In genomic region chr12:47819544-47819901, GRCh38 we compare ENCODE assay signal across 8 cellular contexts. TPM values are rescaled to one million over a fixed set of nuclear protein-coding genes. Genes with fewer than 3 reads are reported as not detected.
A peak's percentile ranks its signal among the peaks of the same experiment; 100 is the strongest.
DNase-seq lines count a peak whose midpoint lies in the region; ATAC-seq and TF ChIP-seq lines count a peak whose summit lies in the region.

No MANE protein-coding gene starts in this region.

- peaks cover 68% of the 10 kb centered on the region for H3K4me1 Mint-ChIP-seq in activated CD4-positive, alpha-beta memory T cell treated with anti-CD3 and anti-CD28 coated beads for 36 hours (ENCODE audit: low read depth)
- H3K4me1 Mint-ChIP-seq in stimulated activated naive CD8-positive, alpha-beta T cell treated with anti-CD3 and anti-CD28 coated beads, Interleukin-15, amount 100 ng/mL, for 72 hours = peaks cover 74% of the 10 kb centered on the region

- H3K27ac ChIP-seq in iPS DF 6.9 (ENCODE audit: low read length) = no peak overlapping the region

- H3K27ac Mint-ChIP-seq in activated CD4-positive, alpha-beta memory T cell treated with anti-CD3 and anti-CD28 coated beads for 36 hours = peak overlapping the region; percentile 99
- no peak overlapping the region for H3K27ac Mint-ChIP-seq in stimulated activated naive CD8-positive, alpha-beta T cell treated with anti-CD3 and anti-CD28 coated beads, Interleukin-15, amount 100 ng/mL, for 72 hours

- no peak for TF ChIP-seq CTCF in AG09309 (IDR thresholded peaks at IDR 0.05; ENCODE audit: control insufficient read depth, insufficient read depth, low read depth, low read length, missing control alignments)
- no peak for TF ChIP-seq CTCF in HFF-Myc (IDR thresholded peaks at IDR 0.05; ENCODE audit: low read depth, low read length, missing control alignments)

- WGBS in iPS DF 6.9 (ENCODE audit: insufficient coverage, insufficient read length) = no CpG with 5 or more reads among the region's 46 CpGs

- H3K27me3 ChIP-seq in iPS DF 6.9 (ENCODE audit: control insufficient read depth, insufficient read depth, low read length) = no peaks in the 10 kb centered on the region

- no peaks in the 10 kb centered on the region for H3K27me3 Mint-ChIP-seq in activated CD4-positive, alpha-beta memory T cell treated with anti-CD3 and anti-CD28 coated beads for 36 hours
- no peaks in the 10 kb centered on the region for H3K27me3 Mint-ChIP-seq in stimulated activated naive CD8-positive, alpha-beta T cell treated with anti-CD3 and anti-CD28 coated beads, Interleukin-15, amount 100 ng/mL, for 72 hours

- peak; percentile 21 for ATAC-seq in stimulated activated naive CD8-positive, alpha-beta T cell treated with anti-CD3 and anti-CD28 coated beads, Interleukin-15, amount 100 ng/mL, for 72 hours
- ATAC-seq in GM18519 (IDR thresholded peaks at IDR 0.05; ENCODE audit: low FRiP score, unreplicated experiment) = no peak

- no peaks in the 10 kb centered on the region for H3K9me3 ChIP-seq in iPS DF 6.9 (ENCODE audit: control insufficient read depth, insufficient read depth, low read length)

- intact Hi-C loops in activated CD4-positive, alpha-beta memory T cell treated with anti-CD3 and anti-CD28 coated beads for 36 hours (cut with micrococcal nuclease) = loop anchor here (1.0 to 10.0 kb wide), 4 partner anchors 13 to 1605 kb away; no protein-coding TSS in a partner anchor

- CTCF ChIA-PET in activated CD4-positive, alpha-beta memory T cell treated with anti-CD3 and anti-CD28 coated beads for 36 hours (lab: Charles Lee) = interaction anchor here (0.6 to 28.1 kb wide), 4 partner anchors 11 to 766 kb away, joined by 4 to 795 read pairs (median 26); no protein-coding TSS in a partner anchor

- H3K4me3 Mint-ChIP-seq in activated CD4-positive, alpha-beta memory T cell treated with anti-CD3 and anti-CD28 coated beads for 36 hours = peak overlapping the region; percentile 94
- peak overlapping the region; percentile 84 to 89 for H3K4me3 Mint-ChIP-seq in stimulated activated naive CD8-positive, alpha-beta T cell treated with anti-CD3 and anti-CD28 coated beads, Interleukin-15, amount 100 ng/mL, for 72 hours

- DNase-seq in AG09309 (ENCODE audit: low read depth) (no peak), HFF-Myc (ENCODE audit: extremely low read depth, low read depth) (no peak), iPS DF 6.9 (ENCODE audit: low read depth, low spot score) (no peak), NCI-H187 treated with DMSO at 0.1 percent for 48 hours (lab: John Stamatoyannopoulos, UW) (no peak), SHP77 treated with DMSO at 0.1 percent for 48 hours (lab: John Stamatoyannopoulos, UW) (no peak)
- no peak for DNase-seq in activated CD4-positive, alpha-beta memory T cell treated with anti-CD3 and anti-CD28 coated beads for 36 hours
- no peak for DNase-seq in stimulated activated naive CD8-positive, alpha-beta T cell treated with anti-CD3 and anti-CD28 coated beads, Interleukin-15, amount 100 ng/mL, for 72 hours

- peaks cover 41% of the 10 kb centered on the region for H3K36me3 Mint-ChIP-seq in activated CD4-positive, alpha-beta memory T cell treated with anti-CD3 and anti-CD28 coated beads for 36 hours

- POLR2A ChIA-PET in activated CD4-positive, alpha-beta memory T cell treated with anti-CD3 and anti-CD28 coated beads for 36 hours (lab: Charles Lee) = interaction anchor here (1.4 to 16.2 kb wide), 6 partner anchors 10 to 65 kb away, joined by 3 to 540 read pairs (median 14); no protein-coding TSS in a partner anchor

- H3K4me3 ChIP-seq in AG09309 (ENCODE audit: control insufficient read depth, low read depth, low read length) = peak overlapping the region; percentile 95
- H3K4me3 ChIP-seq in HFF-Myc (replicated peaks; ENCODE audit: low read depth, low read length) = peak overlapping the region; percentile 91
- H3K4me3 ChIP-seq in iPS DF 6.9 (ENCODE audit: low read length) = peak overlapping the region; percentile 51

- no peaks in the 10 kb centered on the region for H3K36me3 ChIP-seq in iPS DF 6.9 (ENCODE audit: control insufficient read depth, insufficient read depth, low read length)

- peaks cover 25% of the 10 kb centered on the region for H3K4me1 ChIP-seq in iPS DF 6.9 (ENCODE audit: control insufficient read depth, insufficient read depth, low read length)

- H3K9me3 Mint-ChIP-seq in activated CD4-positive, alpha-beta memory T cell treated with anti-CD3 and anti-CD28 coated beads for 36 hours = peaks cover 3% of the 10 kb centered on the region
- peaks cover 6 to 7% of the 10 kb centered on the region in 2 donors for H3K9me3 Mint-ChIP-seq in stimulated activated naive CD8-positive, alpha-beta T cell treated with anti-CD3 and anti-CD28 coated beads, Interleukin-15, amount 100 ng/mL, for 72 hours

RNA-seq across cellular contexts. Expression of gene HDAC7, which starts 0.2 kb away (rescaled TPM):
- total RNA-seq in activated CD4-positive, alpha-beta memory T cell treated with anti-CD3 and anti-CD28 coated beads for 36 hours = 100 to 1,000 TPM; 257 to 280 TPM

RNA-seq across cellular contexts. Expression of gene SLC48A1, which starts 46.5 kb away (rescaled TPM):
- 10 to 100 TPM; 13.7 to 16.2 TPM for total RNA-seq in activated CD4-positive, alpha-beta memory T cell treated with anti-CD3 and anti-CD28 coated beads for 36 hours
